In the genomic region with DNA sequence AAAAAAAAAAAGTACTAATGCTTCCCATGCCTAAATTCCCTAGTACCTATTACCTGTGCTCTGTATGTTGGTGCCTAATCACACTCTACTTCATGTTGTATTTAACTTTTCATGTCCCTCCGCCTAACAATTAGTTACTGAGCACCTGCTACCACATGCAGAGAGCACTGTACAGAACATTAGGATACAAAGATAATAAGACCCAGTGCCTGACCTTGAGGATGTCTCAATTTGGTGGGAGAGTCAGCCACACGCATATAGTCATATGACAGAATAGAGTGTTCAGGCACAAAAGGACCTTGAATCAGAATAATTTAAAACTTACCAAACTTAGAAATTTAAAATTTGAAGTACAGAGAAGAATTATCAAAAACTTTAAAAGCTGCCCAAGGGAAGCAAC, we compare ENCODE assay signal across 23 cellular contexts. TPM values are rescaled to one million over a fixed set of nuclear protein-coding genes. Genes with fewer than 3 reads are reported as not detected.
DNase-seq lines count a peak whose midpoint lies in the region; ATAC-seq and TF ChIP-seq lines count a peak whose summit lies in the region.
"Had no signal": no experiment of that assay in that cellular context is flagged by ENCODE, and none has a peak within 500 bp of the region (broad histone marks: within the 10 kb centered on the region; RNA-seq: fewer than 3 reads in every experiment).

No MANE protein-coding gene starts in this region.

- H3K4me1 ChIP-seq in heart left ventricle (peaks cover 0 to 22% (median 6%) of the 10 kb centered on the region in 12 donors), uterus (peaks cover 0 to 4% of the 10 kb centered on the region in 2 donors), tibial artery (peaks cover 0 to 16% (median 7%) of the 10 kb centered on the region in 4 donors)
- H3K4me1 ChIP-seq: BLaER1, HAP-1, SJSA1 had no signal

- peak overlapping the region in 1 of 12 donors; percentile 30 for H3K27ac ChIP-seq in heart left ventricle
- H3K27ac ChIP-seq in uterus: peak overlapping the region; percentile 21 to 55
- H3K27ac ChIP-seq in tibial artery: no peak overlapping the region
- H3K27ac ChIP-seq: BLaER1, SJSA1 had no signal

- H3K36me3 ChIP-seq in heart left ventricle (peaks cover 0 to 51% (median 23%) of the 10 kb centered on the region in 9 donors), uterus (no peaks in the 10 kb centered on the region), tibial artery (peaks cover 0 to 16% (median 4%) of the 10 kb centered on the region in 3 donors)
- H3K36me3 ChIP-seq: HAP-1 had no signal

- DNase-seq in Right ventricle myocardium superior (no peak), cardiac septum (ENCODE audit: low spot score) (no peak), NCI-H146 treated with DMSO at 0.1 percent for 48 hours (lab: John Stamatoyannopoulos, UW; ENCODE audit: unreplicated experiment) (peak; percentile 62), heart left ventricle (no peak), uterus (no peak), tibial artery (no peak), GM20000 (ENCODE audit: low spot score) (no peak), mucosa of gallbladder (ENCODE audit: low spot score) (no peak)
- DNase-seq: CD4-positive, CD25-positive, alpha-beta regulatory T cell; IMR-90; KG1; MG63; NCI-H1048; NCI-H1436; NCI-H1930; NCI-H2107; NCI-H526 treated with DMSO at 0.1 percent for 48 hours; NK-92 treated with Interleukin-12 subunit alpha and Interleukin-12 subunit beta, amount 100 ng/mL, for 24 hours; PC-3 had no signal

- H3K9me3 ChIP-seq in heart left ventricle: peaks cover 0 to 4% (median 0%) of the 10 kb centered on the region in 12 donors
- H3K9me3 ChIP-seq in uterus: no peaks in the 10 kb centered on the region
- H3K9me3 ChIP-seq in tibial artery: no peaks in the 10 kb centered on the region
- H3K9me3 ChIP-seq: BLaER1, HAP-1, MG63, SJSA1 had no signal

- peak; percentile 62 for ATAC-seq in Right ventricle myocardium superior (ENCODE audit: poor library complexity)
- ATAC-seq in heart left ventricle: peak in 3 of 4 donors; percentile 45 to 73 (median 68)
- ATAC-seq: GM23338, PC-3 had no signal

- H3K4me3 ChIP-seq in heart left ventricle: no peak overlapping the region
- H3K4me3 ChIP-seq in uterus: no peak overlapping the region
- H3K4me3 ChIP-seq in tibial artery: no peak overlapping the region
- H3K4me3 ChIP-seq: BLaER1, GM23338, HAP-1, MG63, SJSA1 had no signal

- 78 to 83% (median 82%) methylated on average over 2 of the region's 2 CpGs for WGBS in heart left ventricle, 4 donors

- intact Hi-C loops in Right ventricle myocardium superior (cut with DNase I) (no loop called here), cardiac septum (cut with DNase I) (no loop called here), heart left ventricle (cut with DNase I) (no loop called here), uterus (cut with DNase I; ENCODE audit: low total_unique reads) (no loop called here), tibial artery (cut with DNase I; ENCODE audit: low total_unique reads) (no loop called here)

- no peaks in the 10 kb centered on the region for H3K27me3 ChIP-seq in heart left ventricle
- no peaks in the 10 kb centered on the region for H3K27me3 ChIP-seq in uterus
- no peaks in the 10 kb centered on the region for H3K27me3 ChIP-seq in tibial artery
- H3K27me3 ChIP-seq: BLaER1, MG63, SJSA1 had no signal

- TF ChIP-seq CTCF in heart left ventricle (IDR thresholded peaks at IDR 0.05) (no peak), uterus (IDR thresholded peaks at IDR 0.05) (no peak), tibial artery (IDR thresholded peaks at IDR 0.05) (no peak), GM20000 (IDR thresholded peaks at IDR 0.05; ENCODE audit: extremely low read depth, missing control alignments) (no peak)

- TF ChIP-seq POLR2A in heart left ventricle (IDR thresholded peaks at IDR 0.05): no peak
- no peak for TF ChIP-seq POLR2A in uterus (IDR thresholded peaks at IDR 0.05)

RNA-seq across cellular contexts. Expression of gene USP31, which starts 42.1 kb away (rescaled TPM):
- total RNA-seq in Right ventricle myocardium superior (25.7 TPM), cardiac septum (21.6 TPM), heart left ventricle (10 to 100 TPM; 19.1 to 49.9 (median 23.8) TPM), uterus (10 to 100 TPM; 11.8 to 62.0 (median 28.2) TPM), mucosa of gallbladder (6.6 TPM)
- polyA plus RNA-seq in heart left ventricle: 10 to 100 TPM in 1 of 2 donors, 1 to 10 TPM in 1; 9.2 to 48.2 TPM

Comparison
In these comparisons a context has a peak if more than half of its experiments do, and no peak if none do; other contexts are left out.
1. H3K27ac ChIP-seq: peak in uterus (2 of 2); none in tibial artery (0 of 2).